ENCODE assay signal across 2 cellular contexts in the genomic region with DNA sequence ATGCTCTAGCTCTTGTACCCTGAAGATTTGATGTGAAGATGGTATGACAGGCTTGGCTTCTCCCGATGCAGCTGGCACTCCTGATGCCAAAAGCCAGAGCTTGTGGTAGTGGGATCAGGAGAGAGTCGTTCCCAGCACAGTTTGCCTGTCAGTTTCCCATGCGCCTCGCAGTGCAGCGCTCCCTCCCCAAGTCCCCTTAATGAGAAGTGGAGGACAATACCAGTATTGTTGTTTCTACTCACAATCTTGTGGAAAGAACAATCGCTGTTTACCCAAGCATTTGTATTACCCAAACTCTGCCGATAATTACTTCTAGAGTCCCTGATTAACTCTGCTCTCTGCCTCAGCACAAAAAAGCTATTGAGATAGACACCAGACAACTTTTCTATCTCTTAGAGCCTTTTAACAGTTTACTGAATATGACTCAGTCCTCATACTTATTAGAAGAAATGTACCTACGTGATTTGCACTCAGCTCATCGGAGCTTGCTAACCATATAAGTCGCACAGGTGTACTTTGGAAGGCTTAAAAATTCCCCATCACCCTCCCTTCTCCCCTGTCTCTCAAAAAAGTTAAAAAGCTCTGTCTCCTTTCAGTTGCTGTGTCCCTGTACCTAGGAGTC.
TF ChIP-seq lines count a peak whose summit lies in the region.

No MANE protein-coding gene starts in this region.

TF ChIP-seq in H1, 55 proteins besides CTCF, POLR2A, EP300 and RAD21:
- TF ChIP-seq YY1 (IDR thresholded peaks at IDR 0.05; ENCODE audit: low read depth, low read length) (no peak), CEBPB (IDR thresholded peaks at IDR 0.05; ENCODE audit: low read depth, low read length) (no peak), SUZ12 (IDR thresholded peaks at IDR 0.05; ENCODE audit: low read length) (no peak), SP1 (IDR thresholded peaks at IDR 0.05; ENCODE audit: low read depth, low read length) (no peak), TCF12 (IDR thresholded peaks at IDR 0.05; ENCODE audit: low read depth, low read length) (no peak)

TF ChIP-seq in HepG2, 621 proteins besides CTCF, POLR2A, EP300 and RAD21 (continued from another document):
- no peak for TF ChIP-seq SP1 (IDR thresholded peaks at IDR 0.05)
- TF ChIP-seq SP1 (CRISPR knock-in tag; IDR thresholded peaks at IDR 0.05): no peak
- TF ChIP-seq, protein P1, sequence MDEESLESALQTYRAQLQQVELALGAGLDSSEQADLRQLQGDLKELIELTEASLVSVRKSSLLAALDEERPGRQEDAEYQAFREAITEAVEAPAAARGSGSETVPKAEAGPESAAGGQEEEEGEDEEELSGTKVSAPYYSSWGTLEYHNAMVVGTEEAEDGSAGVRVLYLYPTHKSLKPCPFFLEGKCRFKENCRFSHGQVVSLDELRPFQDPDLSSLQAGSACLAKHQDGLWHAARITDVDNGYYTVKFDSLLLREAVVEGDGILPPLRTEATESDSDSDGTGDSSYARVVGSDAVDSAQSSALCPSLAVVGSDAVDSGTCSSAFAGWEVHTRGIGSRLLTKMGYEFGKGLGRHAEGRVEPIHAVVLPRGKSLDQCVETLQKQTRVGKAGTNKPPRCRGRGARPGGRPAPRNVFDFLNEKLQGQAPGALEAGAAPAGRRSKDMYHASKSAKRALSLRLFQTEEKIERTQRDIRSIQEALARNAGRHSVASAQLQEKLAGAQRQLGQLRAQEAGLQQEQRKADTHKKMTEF (CRISPR knock-in tag; IDR thresholded peaks at IDR 0.05): no peak
- no peak for TF ChIP-seq ZNF180 (CRISPR knock-in tag; IDR thresholded peaks at IDR 0.05; ENCODE audit: borderline replicate concordance, low read depth)
- TF ChIP-seq, protein P2, sequence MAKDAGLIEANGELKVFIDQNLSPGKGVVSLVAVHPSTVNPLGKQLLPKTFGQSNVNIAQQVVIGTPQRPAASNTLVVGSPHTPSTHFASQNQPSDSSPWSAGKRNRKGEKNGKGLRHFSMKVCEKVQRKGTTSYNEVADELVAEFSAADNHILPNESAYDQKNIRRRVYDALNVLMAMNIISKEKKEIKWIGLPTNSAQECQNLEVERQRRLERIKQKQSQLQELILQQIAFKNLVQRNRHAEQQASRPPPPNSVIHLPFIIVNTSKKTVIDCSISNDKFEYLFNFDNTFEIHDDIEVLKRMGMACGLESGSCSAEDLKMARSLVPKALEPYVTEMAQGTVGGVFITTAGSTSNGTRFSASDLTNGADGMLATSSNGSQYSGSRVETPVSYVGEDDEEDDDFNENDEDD (CRISPR knock-in tag; IDR thresholded peaks at IDR 0.05; ENCODE audit: borderline replicate concordance): no peak
- no peak for TF ChIP-seq EED (CRISPR knock-in tag; IDR thresholded peaks at IDR 0.05)
- TF ChIP-seq MEF2D (CRISPR knock-in tag; IDR thresholded peaks at IDR 0.05): no peak
- TF ChIP-seq GPN1 (CRISPR knock-in tag; IDR thresholded peaks at IDR 0.05; ENCODE audit: borderline replicate concordance): no peak
